ENCODE assay signal across 9 cellular contexts in genomic region chrX:40146471-40147398, GRCh38. TPM values are rescaled to one million over a fixed set of nuclear protein-coding genes. Genes with fewer than 3 reads are reported as not detected.
DNase-seq lines count a peak whose midpoint lies in the region; ATAC-seq and TF ChIP-seq lines count a peak whose summit lies in the region.
"Had no signal": no experiment of that assay in that cellular context is flagged by ENCODE, and none has a peak within 500 bp of the region (broad histone marks: within the 10 kb centered on the region; RNA-seq: fewer than 3 reads in every experiment).

No MANE protein-coding gene starts in this region.

- POLR2A ChIA-PET in activated CD8-positive, alpha-beta T cell treated with anti-CD3 and anti-CD28 coated beads, Interleukin-2, amount 10 ng/mL, durations not matched to agents 7 days and 5 days (lab: Charles Lee) = interaction anchor here (1.6 kb wide), 1 partner anchor 292 kb away, joined by 3 read pairs; no protein-coding TSS in a partner anchor

- H3K9me3 Mint-ChIP-seq in activated CD8-positive, alpha-beta T cell treated with anti-CD3 and anti-CD28 coated beads, Interleukin-2, amount 10 ng/mL, durations not matched to agents 7 days and 5 days (ENCODE audit: insufficient read depth) = no peaks in the 10 kb centered on the region
- H3K9me3 Mint-ChIP-seq in glutamatergic neuron (ENCODE audit: unreplicated experiment) = peaks cover 4% of the 10 kb centered on the region

- ATAC-seq in activated CD8-positive, alpha-beta T cell treated with anti-CD3 and anti-CD28 coated beads, Interleukin-2, amount 10 ng/mL, durations not matched to agents 7 days and 5 days = peak; percentile 67

- no peaks in the 10 kb centered on the region for H3K9me3 ChIP-seq in ovary

- peaks cover 19% of the 10 kb centered on the region for H3K4me1 Mint-ChIP-seq in activated CD8-positive, alpha-beta T cell treated with anti-CD3 and anti-CD28 coated beads, Interleukin-2, amount 10 ng/mL, durations not matched to agents 7 days and 5 days (ENCODE audit: low read depth)
- H3K4me1 Mint-ChIP-seq in glutamatergic neuron (ENCODE audit: low read depth, unreplicated experiment) = peaks cover 18% of the 10 kb centered on the region

- H3K4me1 ChIP-seq in ovary (ENCODE audit: insufficient read depth) = peaks cover 4% of the 10 kb centered on the region

- H3K36me3 ChIP-seq in H7 (replicated peaks; ENCODE audit: control insufficient read depth, insufficient read depth, low read length) (no peaks in the 10 kb centered on the region), ovary (no peaks in the 10 kb centered on the region)

- DNase-seq in AG08396 (ENCODE audit: low spot score) (peak; percentile 67), H7 (peak; percentile 91), glutamatergic neuron (peak; percentile 35), ovary (peak; percentile 51 to 62 (median 54)), UCSD-AML1 (lab: John Stamatoyannopoulos, UW; ENCODE audit: unreplicated experiment) (no peak), NCI-H187 treated with DMSO at 0.1 percent for 48 hours (lab: John Stamatoyannopoulos, UW) (no peak), DMS114 treated with DMSO at 0.1 percent for 48 hours (lab: John Stamatoyannopoulos, UW; ENCODE audit: unreplicated experiment) (no peak)
- no peak for DNase-seq in activated CD8-positive, alpha-beta T cell treated with anti-CD3 and anti-CD28 coated beads, Interleukin-2, amount 10 ng/mL, durations not matched to agents 7 days and 5 days

- H3K27me3 ChIP-seq in H7 (ENCODE audit: control insufficient read depth, insufficient read depth, low read length) = peaks cover 81% of the 10 kb centered on the region
- H3K27me3 ChIP-seq in ovary = no peaks in the 10 kb centered on the region

- peak overlapping the region; percentile 61 for H3K4me3 ChIP-seq in H7 (ENCODE audit: insufficient read depth, low read depth, low read length)
- peak overlapping the region; percentile 39 for H3K4me3 ChIP-seq in ovary

- intact Hi-C loops in ovary (cut with DNase I) = loop anchor here in 2 of 4 donors (5.0 kb wide), 2 partner anchors 39 to 801 kb away; no protein-coding TSS in a partner anchor

- WGBS in ovary, 3 donors = 9 to 18% (median 17%) methylated on average over 55 to 76 of the region's 76 CpGs

- no peak overlapping the region for H3K27ac Mint-ChIP-seq in activated CD8-positive, alpha-beta T cell treated with anti-CD3 and anti-CD28 coated beads, Interleukin-2, amount 10 ng/mL, durations not matched to agents 7 days and 5 days
- H3K27ac Mint-ChIP-seq in glutamatergic neuron (ENCODE audit: unreplicated experiment) = no peak overlapping the region

- no peaks in the 10 kb centered on the region for H3K36me3 Mint-ChIP-seq in activated CD8-positive, alpha-beta T cell treated with anti-CD3 and anti-CD28 coated beads, Interleukin-2, amount 10 ng/mL, durations not matched to agents 7 days and 5 days (ENCODE audit: low read depth)
- no peaks in the 10 kb centered on the region for H3K36me3 Mint-ChIP-seq in glutamatergic neuron (ENCODE audit: unreplicated experiment)

- H3K4me3 Mint-ChIP-seq in activated CD8-positive, alpha-beta T cell treated with anti-CD3 and anti-CD28 coated beads, Interleukin-2, amount 10 ng/mL, durations not matched to agents 7 days and 5 days = peak overlapping the region; percentile 51
- H3K4me3 Mint-ChIP-seq in glutamatergic neuron (ENCODE audit: unreplicated experiment) = peak overlapping the region; percentile 52

- H3K27ac ChIP-seq in ovary = no peak overlapping the region
- H3K27ac ChIP-seq: epithelial cell of prostate had no signal

- CTCF ChIA-PET in activated CD8-positive, alpha-beta T cell treated with anti-CD3 and anti-CD28 coated beads, Interleukin-2, amount 10 ng/mL, durations not matched to agents 7 days and 5 days (lab: Charles Lee) = interaction anchor here (0.9 kb wide), 1 partner anchor 49 kb away, joined by 3 read pairs; the partner anchor contains the start of gene BCOR

- no peak for TF ChIP-seq EP300 in ovary (IDR thresholded peaks at IDR 0.05)

- H3K27me3 Mint-ChIP-seq in activated CD8-positive, alpha-beta T cell treated with anti-CD3 and anti-CD28 coated beads, Interleukin-2, amount 10 ng/mL, durations not matched to agents 7 days and 5 days (ENCODE audit: low read depth) = no peaks in the 10 kb centered on the region
- H3K27me3 Mint-ChIP-seq in glutamatergic neuron (ENCODE audit: unreplicated experiment) = peaks cover 9% of the 10 kb centered on the region

- TF ChIP-seq CTCF in glutamatergic neuron (IDR thresholded peaks at IDR 0.05; ENCODE audit: partially characterized antibody, unreplicated experiment) = no peak
- no peak for TF ChIP-seq CTCF in ovary (IDR thresholded peaks at IDR 0.05)

- TF ChIP-seq POLR2A in ovary (IDR thresholded peaks at IDR 0.05) = no peak

RNA-seq across cellular contexts. Expression of gene BCOR, which starts 49.0 kb away (rescaled TPM):
- total RNA-seq in H7 (2014; rRNA removed; shearing (Covaris generic)) = 32.5 and 51.0 TPM in 2 replicates
- 10 to 100 TPM; 41.5 to 45.5 TPM for total RNA-seq in activated CD8-positive, alpha-beta T cell treated with anti-CD3 and anti-CD28 coated beads, Interleukin-2, amount 10 ng/mL, durations not matched to agents 7 days and 5 days
- 59.0 TPM for total RNA-seq in glutamatergic neuron (ENCODE audit: unreplicated experiment)
- total RNA-seq in ovary = 10 to 100 TPM; 25.0 to 57.2 (median 43.2) TPM
- polyA plus RNA-seq in ovary = 10 to 100 TPM; 17.7 to 22.0 TPM

Comparison
In these comparisons a context has a peak if more than half of its experiments do, and no peak if none do; other contexts are left out.
1. DNase-seq: peak in AG08396 (single experiment), H7 (single experiment), glutamatergic neuron (single experiment) and ovary (5 of 5); none in activated CD8-positive, alpha-beta T cell treated with anti-CD3 and anti-CD28 coated beads, Interleukin-2, amount 10 ng/mL, durations not matched to agents 7 days and 5 days (single experiment), UCSD-AML1 (single experiment), NCI-H187 treated with DMSO at 0.1 percent for 48 hours (single experiment) and DMS114 treated with DMSO at 0.1 percent for 48 hours (single experiment).